Comparison of ENCODE assay signal across 19 cellular contexts in the genomic region with DNA sequence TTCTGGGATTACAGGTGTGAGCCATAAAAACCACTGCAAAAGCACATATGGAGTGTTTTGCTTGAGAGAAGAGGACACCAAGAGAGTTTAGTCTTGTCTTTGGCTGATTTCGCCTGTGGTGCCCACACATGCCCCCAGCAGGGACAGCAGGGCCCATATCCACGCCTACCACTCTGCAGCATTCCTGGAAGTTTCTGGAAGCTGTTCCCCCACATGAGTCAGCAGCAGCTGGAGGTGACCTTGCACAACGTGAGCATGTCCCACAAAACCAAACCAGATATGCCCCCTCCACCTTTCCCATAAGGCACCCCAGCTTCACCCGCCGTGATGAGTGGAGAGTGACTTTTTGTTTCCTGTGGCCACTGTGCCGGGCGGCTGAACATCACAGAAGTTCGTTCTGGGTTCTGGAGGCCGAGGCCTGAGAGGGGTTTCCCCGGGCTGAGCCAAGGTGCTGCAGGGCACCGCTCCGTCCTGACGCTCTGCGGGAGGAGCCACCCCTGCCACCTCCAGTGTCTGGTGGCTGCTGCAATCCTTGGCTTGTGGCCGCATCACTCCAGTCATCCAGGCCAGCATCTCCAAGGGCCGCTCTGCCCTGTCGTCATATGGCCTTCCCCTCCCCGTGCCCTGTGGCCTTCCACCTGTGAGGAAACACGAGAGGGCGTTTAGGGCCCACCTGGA. TPM values are rescaled to one million over a fixed set of nuclear protein-coding genes. Genes with fewer than 3 reads are reported as not detected.
"Had no signal": no experiment of that assay in that cellular context is flagged by ENCODE, and none has a peak within 500 bp of the region (broad histone marks: within the 10 kb centered on the region; RNA-seq: fewer than 3 reads in every experiment).

No MANE protein-coding gene starts in this region.

- H3K27me3 ChIP-seq: brain microvascular endothelial cell had no signal

- ATAC-seq: activated CD4-positive, CD25-positive, alpha-beta regulatory T cell treated with anti-CD3 and anti-CD28 coated beads, Interleukin-2, amount 50 U/mL, for 24 hours; activated naive CD8-positive, alpha-beta T cell treated with anti-CD3 and anti-CD28 coated beads, Interleukin-2, amount 50 U/mL, for 24 hours; activated T-cell treated with anti-CD3 and anti-CD28 coated beads, Interleukin-2, amount 50 U/mL, for 4 hours; left lung; naive thymus-derived CD8-positive, alpha-beta T cell had no signal

- H3K4me3 ChIP-seq: esophagus muscularis mucosa, left lung, tibial nerve, vagina had no signal

- DNase-seq: activated CD4-positive, alpha-beta T cell treated with anti-CD3 and anti-CD28 coated beads, Interleukin-2, amount 50 U/mL, for 1 hour; activated CD8-positive, alpha-beta memory T cell treated with anti-CD3 and anti-CD28 coated beads, Interleukin-2, amount 50 U/mL, for 4 hours; activated naive CD4-positive, alpha-beta T cell treated with anti-CD3 and anti-CD28 coated beads, Interleukin-2, amount 10 ng/mL, durations not matched to agents 7 days and 5 days; activated naive CD8-positive, alpha-beta T cell treated with anti-CD3 and anti-CD28 coated beads, Interleukin-2, amount 50 U/mL, for 24 hours; activated T-cell treated with anti-CD3 and anti-CD28 coated beads, Interleukin-2, amount 50 U/mL, for 4 hours; brain microvascular endothelial cell; effector memory CD4-positive, alpha-beta T cell; hippocampal formation; mesenchymal stem cell; stimulated activated CD4-positive, alpha-beta T cell treated with anti-CD3 and anti-CD28 coated beads, Interleukin-2, amount 100 ng/mL, for 24 hours; stimulated activated naive CD4-positive, alpha-beta T cell treated with Interleukin-2 at 50 U/mL for 16 hours had no signal

- H3K36me3 ChIP-seq: brain microvascular endothelial cell, esophagus muscularis mucosa, left lung, tibial nerve, vagina had no signal

- H3K27ac ChIP-seq: brain microvascular endothelial cell, esophagus muscularis mucosa, left lung, parathyroid adenoma, tibial nerve, vagina had no signal

- H3K9me3 ChIP-seq: esophagus muscularis mucosa, left lung, vagina had no signal

RNA-seq across cellular contexts. Expression of gene ASPG, which starts 4.7 kb away (rescaled TPM):
- total RNA-seq: endothelial cell of umbilical vein; naive thymus-derived CD8-positive, alpha-beta T cell had no signal
- polyA plus RNA-seq: endothelial cell of umbilical vein; naive thymus-derived CD8-positive, alpha-beta T cell had no signal

RNA-seq across cellular contexts. Expression of gene KIF26A, which starts 48.2 kb away (rescaled TPM):
- polyA plus RNA-seq: naive thymus-derived CD8-positive, alpha-beta T cell had no signal
